ENCODE assay signal across 11 cellular contexts in genomic region chr5:96338624-96339023, GRCh38.
A peak's percentile ranks its signal among the peaks of the same experiment; 100 is the strongest.
DNase-seq lines count a peak whose midpoint lies in the region; ATAC-seq and TF ChIP-seq lines count a peak whose summit lies in the region.
"Had no signal": no experiment of that assay in that cellular context is flagged by ENCODE, and none has a peak within 500 bp of the region (broad histone marks: within the 10 kb centered on the region; RNA-seq: fewer than 3 reads in every experiment).

No MANE protein-coding gene starts in this region.

- H3K4me1 Mint-ChIP-seq in Caco-2 (ENCODE audit: low read depth, unreplicated experiment) = peaks cover 18% of the 10 kb centered on the region

- TF ChIP-seq POLR2A in suprapubic skin (IDR thresholded peaks at IDR 0.05) = no peak

- ATAC-seq in lower lobe of right lung (no peak), GM18498 (IDR thresholded peaks at IDR 0.05; ENCODE audit: unreplicated experiment) (no peak)
- ATAC-seq: CD8-positive, alpha-beta T cell had no signal

- peak overlapping the region; percentile 26 for H3K27ac ChIP-seq in lower lobe of right lung
- peak overlapping the region; percentile 70 for H3K27ac ChIP-seq in suprapubic skin
- H3K27ac ChIP-seq: HL-60 had no signal

- no peak overlapping the region for H3K4me3 Mint-ChIP-seq in Caco-2 (ENCODE audit: unreplicated experiment)
- H3K4me3 Mint-ChIP-seq: CD8-positive, alpha-beta T cell had no signal

- H3K4me1 ChIP-seq in lower lobe of right lung (peaks cover 33% of the 10 kb centered on the region), suprapubic skin (peaks cover 38% of the 10 kb centered on the region), Caco-2 (peaks cover 22% of the 10 kb centered on the region)

- no peak overlapping the region for H3K27ac Mint-ChIP-seq in Caco-2 (ENCODE audit: unreplicated experiment)
- H3K27ac Mint-ChIP-seq: CD8-positive, alpha-beta T cell had no signal

- no peaks in the 10 kb centered on the region for H3K27me3 Mint-ChIP-seq in Caco-2 (ENCODE audit: insufficient read depth, unreplicated experiment)

- H3K4me3 ChIP-seq in MG63 (no peak overlapping the region), lower lobe of right lung (no peak overlapping the region), suprapubic skin (no peak overlapping the region), Caco-2 (ENCODE audit: low read depth, low read length) (no peak overlapping the region)

- intact Hi-C loops in lower lobe of right lung (cut with DNase I) (loop anchor here (5.0 kb wide), 1 partner anchor 481 kb away; no protein-coding TSS in a partner anchor), Caco-2 (cut with micrococcal nuclease; ENCODE audit: unreplicated experiment) (loop anchor here (5.0 kb wide), 2 partner anchors 266 to 691 kb away; partner anchors contain the start of gene RFESD)

- H3K36me3 Mint-ChIP-seq in Caco-2 (ENCODE audit: insufficient read depth, unreplicated experiment) = no peaks in the 10 kb centered on the region
- H3K36me3 Mint-ChIP-seq: CD8-positive, alpha-beta T cell had no signal

- no TSS peak for BruUV-seq in Caco-2 (replicated peaks; lab: Mats Ljungman, UMichigan)

- no peaks in the 10 kb centered on the region for H3K36me3 ChIP-seq in MG63
- H3K36me3 ChIP-seq in lower lobe of right lung = no peaks in the 10 kb centered on the region
- H3K36me3 ChIP-seq in suprapubic skin = no peaks in the 10 kb centered on the region
- H3K36me3 ChIP-seq in Caco-2 (ENCODE audit: control insufficient read depth, insufficient read depth, low read length) = no peaks in the 10 kb centered on the region

- CTCF ChIA-PET in Caco-2 (lab: Charles Lee) = no interaction called here

- no peak for TF ChIP-seq CTCF in lower lobe of right lung (IDR thresholded peaks at IDR 0.05)
- no peak for TF ChIP-seq CTCF in suprapubic skin (IDR thresholded peaks at IDR 0.05)
- TF ChIP-seq CTCF in Caco-2 (IDR thresholded peaks at IDR 0.05; ENCODE audit: insufficient read depth in 1 of 2, low read depth in 1 of 2, low read length in 1 of 2, severe bottlenecking in 1 of 2, unreplicated experiment in 1 of 2) = no peak

- DNase-seq in MG63 = peak; percentile 95
- peak; percentile 98 for DNase-seq in fibroblast of gingiva (ENCODE audit: low read depth)
- no peak for DNase-seq in lower lobe of right lung
- no peak for DNase-seq in suprapubic skin (ENCODE audit: low spot score in 2 of 2)
- DNase-seq in Caco-2 = no peak
- DNase-seq in inferior parietal cortex (ENCODE audit: extremely low spot score) = no peak
- DNase-seq in activated CD4-positive, alpha-beta T cell treated with anti-CD3 and anti-CD28 coated beads for 48 hours = no peak
- DNase-seq: CD8-positive, alpha-beta T cell; NCI-H510A had no signal

- TF ChIP-seq EP300 in suprapubic skin (IDR thresholded peaks at IDR 0.05) = no peak

- POLR2A ChIA-PET in Caco-2 (lab: Charles Lee) = no interaction called here

- H3K27me3 ChIP-seq in MG63 = no peaks in the 10 kb centered on the region
- no peaks in the 10 kb centered on the region for H3K27me3 ChIP-seq in lower lobe of right lung (ENCODE audit: low read depth)
- no peaks in the 10 kb centered on the region for H3K27me3 ChIP-seq in suprapubic skin
- H3K27me3 ChIP-seq in Caco-2 (replicated peaks; ENCODE audit: control insufficient read depth, insufficient read depth, low read length) = no peaks in the 10 kb centered on the region

- H3K9me3 Mint-ChIP-seq in Caco-2 (ENCODE audit: unreplicated experiment) = no peaks in the 10 kb centered on the region
- H3K9me3 Mint-ChIP-seq: CD8-positive, alpha-beta T cell had no signal

- no peaks in the 10 kb centered on the region for H3K9me3 ChIP-seq in MG63
- no peaks in the 10 kb centered on the region for H3K9me3 ChIP-seq in lower lobe of right lung
- no peaks in the 10 kb centered on the region for H3K9me3 ChIP-seq in suprapubic skin
- no peaks in the 10 kb centered on the region for H3K9me3 ChIP-seq in Caco-2

- WGBS in suprapubic skin = 64% methylated on average over 3 of the region's 3 CpGs

Comparison
In these comparisons a context has a peak if more than half of its experiments do, and no peak if none do; other contexts are left out.
1. DNase-seq: peak in MG63 (single experiment) and fibroblast of gingiva (single experiment); none in lower lobe of right lung (single experiment), suprapubic skin (0 of 2), Caco-2 (0 of 2), inferior parietal cortex (single experiment) and activated CD4-positive, alpha-beta T cell treated with anti-CD3 and anti-CD28 coated beads for 48 hours (single experiment).